In genomic region chr18:8052237-8052701, GRCh38 we compare ENCODE assay signal across 10 cellular contexts.
DNase-seq lines count a peak whose midpoint lies in the region; ATAC-seq lines count a peak whose summit lies in the region.
"Had no signal": no experiment of that assay in that cellular context is flagged by ENCODE, and none has a peak within 500 bp of the region (broad histone marks: within the 10 kb centered on the region; RNA-seq: fewer than 3 reads in every experiment).

No MANE protein-coding gene starts in this region.

- peak; percentile 61 for ATAC-seq in GM18868 (IDR thresholded peaks at IDR 0.05; ENCODE audit: unreplicated experiment)
- ATAC-seq in GM18502 (IDR thresholded peaks at IDR 0.05; ENCODE audit: poor library complexity, unreplicated experiment), result no peak

- H3K9me3 ChIP-seq in MG63, result no peaks in the 10 kb centered on the region

- no peaks in the 10 kb centered on the region for H3K36me3 ChIP-seq in MG63

- H3K27me3 ChIP-seq in MG63, result no peaks in the 10 kb centered on the region

- DNase-seq in AG08395 (ENCODE audit: low spot score), result peak; percentile 2
- DNase-seq in NCI-H748 treated with DMSO at 0.1 percent for 48 hours (lab: John Stamatoyannopoulos, UW), result peak; percentile 14
- DNase-seq in fibroblast of gingiva (ENCODE audit: low read depth), result peak; percentile 50
- no peak for DNase-seq in NCI-H82 (lab: John Stamatoyannopoulos, UW)
- no peak for DNase-seq in MG63
- no peak for DNase-seq in DMS79 (lab: John Stamatoyannopoulos, UW)
- DNase-seq: activated CD4-positive, alpha-beta memory T cell treated with anti-CD3 and anti-CD28 coated beads, Interleukin-2, amount 10 ng/mL, durations not matched to agents 7 days and 5 days; NCI-H345 had no signal

- H3K4me3 ChIP-seq in MG63, result no peak overlapping the region

Comparison
In these comparisons a context has a peak if more than half of its experiments do, and no peak if none do; other contexts are left out.
1. DNase-seq: peak in AG08395 (single experiment), NCI-H748 treated with DMSO at 0.1 percent for 48 hours (single experiment) and fibroblast of gingiva (single experiment); none in NCI-H82 (single experiment), MG63 (single experiment) and DMS79 (single experiment).